8 cellular contexts compared by ENCODE assay signal in the genomic region with DNA sequence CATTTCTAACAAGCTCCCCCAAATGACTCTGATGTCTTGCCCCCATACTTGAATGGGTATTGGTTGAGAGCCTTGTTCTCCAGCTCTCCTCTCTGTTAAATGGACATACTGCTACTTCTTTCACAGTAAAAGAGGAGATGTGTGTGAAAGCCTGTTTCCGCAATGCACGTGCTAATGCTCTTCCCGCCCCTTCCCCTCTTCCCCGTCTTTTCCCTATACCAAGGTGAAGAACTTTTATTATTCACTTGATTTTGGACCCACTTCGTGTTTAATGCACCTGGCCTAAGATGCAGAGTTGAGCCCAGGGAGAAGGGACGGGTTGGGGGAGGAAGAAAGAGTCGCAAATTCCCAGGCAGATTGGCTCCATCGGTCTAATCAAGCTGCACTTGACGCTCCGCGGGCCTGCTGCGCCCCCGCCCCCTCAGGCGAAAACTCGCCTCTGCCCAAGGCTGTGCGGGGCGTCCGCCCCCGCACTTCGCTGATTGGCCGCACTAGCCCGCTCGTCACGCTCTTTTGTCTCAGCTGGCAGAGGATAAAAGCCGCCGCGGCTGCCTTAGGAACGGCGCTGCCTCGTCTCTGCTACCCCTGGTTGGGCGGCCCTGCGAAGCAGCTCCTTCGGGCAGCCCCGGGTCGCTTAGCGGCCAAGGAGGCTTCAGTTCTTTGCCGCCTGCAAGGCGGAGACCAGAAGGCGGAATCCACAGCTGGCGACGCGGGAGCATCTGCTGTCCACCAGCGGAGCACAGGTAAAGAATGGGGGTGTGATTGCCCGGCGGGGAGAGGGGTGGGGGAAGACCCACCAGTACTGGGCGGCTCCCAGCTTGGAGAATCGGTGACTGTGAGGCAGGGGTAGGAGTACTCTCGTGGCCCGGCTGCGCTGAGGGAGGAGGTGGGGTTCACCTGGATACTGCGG. TPM values are rescaled to one million over a fixed set of nuclear protein-coding genes. Genes with fewer than 3 reads are reported as not detected.
DNase-seq lines count a peak whose midpoint lies in the region; ATAC-seq and TF ChIP-seq lines count a peak whose summit lies in the region.

A gene (plus strand): TSS at position 562 of the 910 bp plus-strand sequence. CDS start 1,421 bp downstream, outside the sequence.

- H3K4me1 Mint-ChIP-seq in T-helper 2 cell treated with Interferon-gamma antibody and Interleukin-4, amounts not matched to agents 5 μg/mL and 100 μg/mL, for 36 hours (ENCODE audit: low read depth), result peaks cover 5% of the 10 kb centered on the region
- H3K4me1 Mint-ChIP-seq in brain, result peaks cover 28% of the 10 kb centered on the region

- H3K27me3 Mint-ChIP-seq in T-helper 2 cell treated with Interferon-gamma antibody and Interleukin-4, amounts not matched to agents 5 μg/mL and 100 μg/mL, for 36 hours (ENCODE audit: low read depth), result peaks cover 56% of the 10 kb centered on the region
- H3K27me3 Mint-ChIP-seq in brain, result peaks cover 17% of the 10 kb centered on the region

- no peak within 1 kb of the TSS for H3K27ac Mint-ChIP-seq in T-helper 2 cell treated with Interferon-gamma antibody and Interleukin-4, amounts not matched to agents 5 μg/mL and 100 μg/mL, for 36 hours
- peak within 1 kb of the TSS; percentile 62 to 98 (median 80) for H3K27ac Mint-ChIP-seq in brain

- H3K36me3 Mint-ChIP-seq in T-helper 2 cell treated with Interferon-gamma antibody and Interleukin-4, amounts not matched to agents 5 μg/mL and 100 μg/mL, for 36 hours (ENCODE audit: low read depth), result no peaks in the 10 kb centered on the region
- no peaks in the 10 kb centered on the region for H3K36me3 Mint-ChIP-seq in brain

- H3K9me3 Mint-ChIP-seq in T-helper 2 cell treated with Interferon-gamma antibody and Interleukin-4, amounts not matched to agents 5 μg/mL and 100 μg/mL, for 36 hours, result no peaks in the 10 kb centered on the region
- peaks cover 0 to 16% (median 4%) of the 10 kb centered on the region in 5 experiments for H3K9me3 Mint-ChIP-seq in brain

- no peak for TF ChIP-seq CTCF in brain (conservative IDR thresholded peaks at IDR 0.05)

- DNase-seq in GM03348 (ENCODE audit: low spot score), result peak; percentile 47
- peak; percentile 62 for DNase-seq in M059J (ENCODE audit: low read depth)
- DNase-seq in T-helper 2 cell treated with Interferon-gamma antibody and Interleukin-4, amounts not matched to agents 5 μg/mL and 100 μg/mL, for 36 hours (ENCODE audit: low spot score), result peak; percentile 6
- peak; percentile 31 for DNase-seq in inferior parietal cortex (ENCODE audit: extremely low spot score)
- DNase-seq in stimulated activated CD4-positive, alpha-beta T cell treated with anti-CD3 and anti-CD28 coated beads, Interleukin-1b, Interleukin-23, amount 100 ng/mL, for 48 hours, result peak; percentile 8

- no peak for ATAC-seq in GM19035 (IDR thresholded peaks at IDR 0.05; ENCODE audit: unreplicated experiment)
- ATAC-seq in GM19467 (IDR thresholded peaks at IDR 0.05; ENCODE audit: unreplicated experiment), result no peak

- H3K4me3 Mint-ChIP-seq in T-helper 2 cell treated with Interferon-gamma antibody and Interleukin-4, amounts not matched to agents 5 μg/mL and 100 μg/mL, for 36 hours, result peak within 1 kb of the TSS; percentile 64
- H3K4me3 Mint-ChIP-seq in brain, result peak within 1 kb of the TSS; percentile 88 to 96 (median 89)

RNA-seq across cellular contexts. Expression of the gene that starts here (rescaled TPM):
- 0.05 TPM in 1 of 2 replicates, not detected in the other for total RNA-seq in M059J (2014; rRNA removed; shearing (Covaris generic))
- polyA plus RNA-seq in brain (ENCODE audit: insufficient read depth, low read depth, low replicate concordance), result 4.0 TPM

Comparison
In these comparisons a context has a peak if more than half of its experiments do, and no peak if none do; other contexts are left out.
1. Peak in DNase-seq in M059J; RNA of the gene not detected or under 1 TPM.
2. DNase-seq: peak in every context shown above with its lines; median percentile 62 in M059J; 47 in GM03348; 31 in inferior parietal cortex; 8 in stimulated activated CD4-positive, alpha-beta T cell treated with anti-CD3 and anti-CD28 coated beads, Interleukin-1b, Interleukin-23, amount 100 ng/mL, for 48 hours; 6 in T-helper 2 cell treated with Interferon-gamma antibody and Interleukin-4, amounts not matched to agents 5 μg/mL and 100 μg/mL, for 36 hours.